ENCODE assay signal across 8 cellular contexts in the genomic region with DNA sequence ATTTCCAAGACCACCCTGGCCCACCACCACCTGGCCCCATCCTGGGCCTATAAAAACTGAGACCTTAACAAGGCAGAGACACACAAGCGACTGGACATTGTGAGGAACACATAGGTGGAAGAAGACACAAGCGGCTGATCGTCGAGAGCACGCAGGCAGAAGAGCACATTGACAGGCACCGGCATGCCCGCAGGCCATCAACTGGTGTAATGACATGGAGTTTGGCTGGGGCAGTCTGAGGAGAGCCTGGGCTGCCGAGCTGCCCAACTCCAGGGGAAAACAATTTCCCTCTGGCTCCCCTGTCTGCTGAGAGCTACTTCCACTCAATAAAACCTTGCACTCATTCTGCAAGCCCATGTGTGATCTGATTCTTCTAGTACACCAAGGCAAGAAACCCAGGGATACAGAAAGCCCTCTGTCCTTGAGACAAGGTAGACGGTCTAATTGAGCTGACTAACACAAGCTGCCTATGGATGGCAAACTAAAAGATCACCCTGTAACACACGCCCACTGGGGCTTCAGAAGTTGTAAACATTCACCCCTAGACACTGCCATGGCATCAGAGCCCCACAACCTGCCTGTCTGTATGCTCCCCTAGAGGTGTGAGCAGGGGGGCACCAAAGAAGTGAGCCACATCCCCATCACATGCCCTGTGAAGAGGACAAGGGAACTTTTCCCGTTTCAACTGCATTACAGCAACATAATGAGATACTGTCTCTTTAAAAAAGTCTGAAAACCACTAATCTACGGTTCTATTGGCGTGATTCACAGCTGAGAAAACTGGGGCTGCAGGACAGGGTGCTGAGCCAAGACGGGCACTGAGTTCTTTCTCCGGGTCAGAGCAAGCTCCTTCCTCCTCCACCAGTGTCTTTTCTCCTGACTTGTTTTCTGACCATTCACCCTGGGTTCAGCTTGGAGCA. TPM values are rescaled to one million over a fixed set of nuclear protein-coding genes. Genes with fewer than 3 reads are reported as not detected.
DNase-seq lines count a peak whose midpoint lies in the region; ATAC-seq, FAIRE-seq and TF ChIP-seq lines count a peak whose summit lies in the region.

No MANE protein-coding gene starts in this region.

- no TSS peak for BruUV-seq in Calu3 (replicated peaks; lab: Mats Ljungman, UMichigan)

- H3K9ac ChIP-seq in liver (ENCODE audit: low read depth in 1 of 2, low read length in 2 of 2): no peak overlapping the region

- no peak for FAIRE-seq in small intestine (lab: Jason Lieb, UNC)

- ATAC-seq in HG02678 (IDR thresholded peaks at IDR 0.05; ENCODE audit: unreplicated experiment) (peak; percentile 33), SK-N-SH treated with all-trans-retinoic acid at 6 μM for 48 hours (peak; percentile 78), HG03280 (IDR thresholded peaks at IDR 0.05; ENCODE audit: unreplicated experiment) (no peak)

- H3K27me3 ChIP-seq in liver (ENCODE audit: control insufficient read depth in 4 of 4, insufficient read depth in 4 of 4, low read length in 3 of 4) (no peaks in the 10 kb centered on the region), small intestine (ENCODE audit: control insufficient read depth in 2 of 2, insufficient read depth in 2 of 2, low read length in 2 of 2) (no peaks in the 10 kb centered on the region)

- no peak overlapping the region for H3K27ac ChIP-seq in liver (ENCODE audit: low read depth in 1 of 2, low read length in 2 of 2)
- H3K27ac ChIP-seq in small intestine (ENCODE audit: low read depth in 1 of 2, low read length in 1 of 2): no peak overlapping the region

- H3K27me3 Mint-ChIP-seq in Calu3 (ENCODE audit: unreplicated experiment): no peaks in the 10 kb centered on the region

- H3K9me3 Mint-ChIP-seq in Calu3 (ENCODE audit: low read depth, unreplicated experiment): peaks cover 15% of the 10 kb centered on the region

- H3K36me3 ChIP-seq in liver (ENCODE audit: control insufficient read depth in 4 of 4, insufficient read depth in 3 of 4, low read depth in 1 of 4, low read length in 3 of 4): no peaks in the 10 kb centered on the region
- H3K36me3 ChIP-seq in small intestine (ENCODE audit: control insufficient read depth in 2 of 2, insufficient read depth in 2 of 2, low read length in 2 of 2): no peaks in the 10 kb centered on the region

- DNase-seq in Calu3 (peak; percentile 69), NCI-H82 (lab: John Stamatoyannopoulos, UW) (no peak), small intestine (no peak)
- no peak for DNase-seq in activated CD8-positive, alpha-beta memory T cell treated with anti-CD3 and anti-CD28 coated beads, Interleukin-2, amount 50 U/mL, for 48 hours

- WGBS in liver: 63% methylated on average over 15 of the region's 15 CpGs
- 57 to 65% (median 59%) methylated on average over 15 of the region's 15 CpGs for WGBS in small intestine, 3 donors

- no peak for TF ChIP-seq RAD21 in liver (IDR thresholded peaks at IDR 0.05)

- H3K4me3 ChIP-seq in liver (ENCODE audit: low read depth in 1 of 3, low read length in 3 of 3): no peak overlapping the region
- H3K4me3 ChIP-seq in small intestine (ENCODE audit: low read depth in 1 of 2, low read length in 2 of 2): no peak overlapping the region

- H3K9me3 ChIP-seq in liver (ENCODE audit: control insufficient read depth in 4 of 4, low read length in 3 of 4): no peaks in the 10 kb centered on the region
- H3K9me3 ChIP-seq in small intestine (ENCODE audit: control insufficient read depth, low read depth): no peaks in the 10 kb centered on the region

- no peak for TF ChIP-seq CTCF in Calu3 (IDR thresholded peaks at IDR 0.05; ENCODE audit: unreplicated experiment)
- TF ChIP-seq CTCF in liver (IDR thresholded peaks at IDR 0.05; ENCODE audit: low read depth, low read length, missing input control): no peak

- CTCF ChIA-PET in Calu3 (lab: Charles Lee): interaction anchor here (0.5 to 1.6 kb wide), 13 partner anchors 9 to 400 kb away, joined by 3 to 6 read pairs (median 3); no protein-coding TSS in a partner anchor

- H3K4me1 ChIP-seq in liver (ENCODE audit: control insufficient read depth in 4 of 4, insufficient read depth in 4 of 4, low read length in 3 of 4): peaks cover 6 to 50% (median 39%) of the 10 kb centered on the region in 4 donors
- H3K4me1 ChIP-seq in small intestine (ENCODE audit: control insufficient read depth in 2 of 2, insufficient read depth in 1 of 2, low read depth in 1 of 2, low read length in 1 of 2): peaks cover 0 to 4% of the 10 kb centered on the region in 2 donors

- H3K27ac Mint-ChIP-seq in Calu3 (ENCODE audit: unreplicated experiment): peak overlapping the region; percentile 98

- H3K4me1 Mint-ChIP-seq in Calu3 (ENCODE audit: low read depth, unreplicated experiment): peaks cover 63% of the 10 kb centered on the region

- intact Hi-C loops in Calu3 (cut with micrococcal nuclease; ENCODE audit: unreplicated experiment): loop anchor here (2.0 kb wide), 2 partner anchors 18 to 66 kb away; a partner anchor contains a TSS

- H3K36me3 Mint-ChIP-seq in Calu3 (ENCODE audit: insufficient read depth, unreplicated experiment): peaks cover 46% of the 10 kb centered on the region

- H3K4me3 Mint-ChIP-seq in Calu3 (ENCODE audit: low read depth, unreplicated experiment): peak overlapping the region; percentile 35

TF ChIP-seq in SK-N-SH treated with all-trans-retinoic acid at 6 μM for 48 hours, 23 proteins besides CTCF, POLR2A, EP300 and RAD21 (continues in another document):
- TF ChIP-seq BACH2 (CRISPR knock-in tag; IDR thresholded peaks at IDR 0.05; ENCODE audit: borderline replicate concordance) (no peak), OSR1 (CRISPR knock-in tag; IDR thresholded peaks at IDR 0.05) (0 out of 2 replicates have a peak, but pooled peaks have one; percentile 16), ZFP3 (CRISPR knock-in tag; IDR thresholded peaks at IDR 0.05) (no peak)
- TF ChIP-seq, protein P1, sequence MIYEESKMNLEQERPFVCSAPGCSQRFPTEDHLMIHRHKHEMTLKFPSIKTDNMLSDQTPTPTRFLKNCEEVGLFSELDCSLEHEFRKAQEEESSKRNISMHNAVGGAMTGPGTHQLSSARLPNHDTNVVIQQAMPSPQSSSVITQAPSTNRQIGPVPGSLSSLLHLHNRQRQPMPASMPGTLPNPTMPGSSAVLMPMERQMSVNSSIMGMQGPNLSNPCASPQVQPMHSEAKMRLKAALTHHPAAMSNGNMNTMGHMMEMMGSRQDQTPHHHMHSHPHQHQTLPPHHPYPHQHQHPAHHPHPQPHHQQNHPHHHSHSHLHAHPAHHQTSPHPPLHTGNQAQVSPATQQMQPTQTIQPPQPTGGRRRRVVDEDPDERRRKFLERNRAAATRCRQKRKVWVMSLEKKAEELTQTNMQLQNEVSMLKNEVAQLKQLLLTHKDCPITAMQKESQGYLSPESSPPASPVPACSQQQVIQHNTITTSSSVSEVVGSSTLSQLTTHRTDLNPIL (CRISPR knock-in tag; IDR thresholded peaks at IDR 0.05; ENCODE audit: low read depth): no peak
- TF ChIP-seq, protein P2, sequence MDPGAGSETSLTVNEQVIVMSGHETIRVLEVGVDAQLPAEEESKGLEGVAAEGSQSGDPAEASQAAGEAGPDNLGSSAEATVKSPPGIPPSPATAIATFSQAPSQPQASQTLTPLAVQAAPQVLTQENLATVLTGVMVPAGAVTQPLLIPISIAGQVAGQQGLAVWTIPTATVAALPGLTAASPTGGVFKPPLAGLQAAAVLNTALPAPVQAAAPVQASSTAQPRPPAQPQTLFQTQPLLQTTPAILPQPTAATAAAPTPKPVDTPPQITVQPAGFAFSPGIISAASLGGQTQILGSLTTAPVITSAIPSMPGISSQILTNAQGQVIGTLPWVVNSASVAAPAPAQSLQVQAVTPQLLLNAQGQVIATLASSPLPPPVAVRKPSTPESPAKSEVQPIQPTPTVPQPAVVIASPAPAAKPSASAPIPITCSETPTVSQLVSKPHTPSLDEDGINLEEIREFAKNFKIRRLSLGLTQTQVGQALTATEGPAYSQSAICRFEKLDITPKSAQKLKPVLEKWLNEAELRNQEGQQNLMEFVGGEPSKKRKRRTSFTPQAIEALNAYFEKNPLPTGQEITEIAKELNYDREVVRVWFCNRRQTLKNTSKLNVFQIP (CRISPR knock-in tag; IDR thresholded peaks at IDR 0.05; ENCODE audit: borderline replicate concordance, low read depth): no peak

TF ChIP-seq in liver, 16 proteins besides CTCF, POLR2A, EP300 and RAD21:
- TF ChIP-seq FOXA2 (IDR thresholded peaks at IDR 0.05) (no peak), NR2F2 (IDR thresholded peaks at IDR 0.05) (peak; percentile 57), RXRA (IDR thresholded peaks at IDR 0.05) (peak in 1 of 2 donors; percentile 25), EGR1 (IDR thresholded peaks at IDR 0.05; ENCODE audit: low read depth in 2 of 2) (no peak), HNF4A (conservative IDR thresholded peaks at IDR 0.05) (no peak)

RNA-seq across cellular contexts. Expression of a gene that starts 18.5 kb away (rescaled TPM):
- total RNA-seq in Calu3 (2022) (102 and 135 TPM in 2 replicates), liver (100 to 1,000 TPM in 1 of 2 donors, 10 to 100 TPM in 1; 27.8 to 100 TPM)
- polyA plus RNA-seq in liver (10 to 100 TPM; 16.8 to 31.2 TPM), small intestine (10 to 100 TPM; 17.2 to 29.7 (median 24.9) TPM)
